4 cellular contexts compared by ENCODE assay signal in the genomic region with DNA sequence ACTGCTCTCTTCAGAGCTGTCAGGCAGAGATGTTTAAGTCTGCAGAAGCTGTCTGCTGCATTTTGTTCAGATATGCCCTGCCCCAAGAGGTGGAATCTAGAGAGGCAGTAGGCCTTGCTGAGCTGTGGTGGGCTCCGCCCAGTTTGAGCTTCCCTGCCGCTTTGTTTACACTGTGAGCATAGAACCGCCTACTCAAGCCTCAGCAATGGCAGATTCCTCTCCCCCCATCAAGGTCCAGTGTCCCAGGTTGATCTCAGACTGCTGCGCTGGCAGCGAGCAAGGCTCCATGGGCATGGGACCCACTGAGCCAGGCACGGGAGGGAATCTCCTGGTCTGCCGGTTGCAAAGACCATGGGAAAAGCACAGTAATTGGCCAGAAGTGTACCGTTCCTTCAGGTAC. TPM values are rescaled to one million over a fixed set of nuclear protein-coding genes. Genes with fewer than 3 reads are reported as not detected.
"Had no signal": no experiment of that assay in that cellular context is flagged by ENCODE, and none has a peak within 500 bp of the region (broad histone marks: within the 10 kb centered on the region; RNA-seq: fewer than 3 reads in every experiment).

No MANE protein-coding gene starts in this region.

RNA-seq across cellular contexts. Expression of gene ARHGAP29, which starts 55.6 kb away (rescaled TPM):
- total RNA-seq: activated naive CD8-positive, alpha-beta T cell treated with anti-CD3 and anti-CD28 coated beads for 36 hours; activated naive CD8-positive, alpha-beta T cell treated with anti-CD3 and anti-CD28 coated beads, Interleukin-2, amount 10 ng/mL, durations not matched to agents 7 days and 5 days; activated T-helper 1 cell treated with anti-CD3 and anti-CD28 coated beads, Interleukin-12 subunit alpha, Interleukin-12 subunit beta, Interleukin-2, Interleukin-4 antibody, amounts not matched to agents 30 ng/mL and 10 ng/mL and 1 ng/mL, durations not matched to agents 14 hours and 24 hours and 36 hours; activated T-helper 17 cell treated with anti-CD3 and anti-CD28 coated beads, Interleukin-2, amount 50 U/mL, for 72 hours had no signal
